Comparison of ENCODE assay signal across 22 cellular contexts in genomic region chrX:11580789-11581188, GRCh38.
"Had no signal": no experiment of that assay in that cellular context is flagged by ENCODE, and none has a peak within 500 bp of the region (broad histone marks: within the 10 kb centered on the region; RNA-seq: fewer than 3 reads in every experiment).

No MANE protein-coding gene starts in this region.

- H3K27me3 ChIP-seq: MG63, Peyer's patch had no signal

- H3K9me3 Mint-ChIP-seq: activated CD8-positive, alpha-beta T cell treated with anti-CD3 and anti-CD28 coated beads for 36 hours; T-helper 1 cell treated with Interleukin-12 subunit alpha and Interleukin-12 subunit beta and Interleukin-4 antibody, amounts not matched to agents 30 μg/mL and 1 μg/mL, for 36 hours had no signal

- ATAC-seq: activated CD4-positive, CD25-positive, alpha-beta regulatory T cell treated with anti-CD3 and anti-CD28 coated beads, Interleukin-2, amount 50 U/mL, for 24 hours; activated CD8-positive, alpha-beta T cell treated with anti-CD3 and anti-CD28 coated beads for 36 hours; activated T-cell treated with anti-CD3 and anti-CD28 coated beads, Interleukin-2, amount 50 U/mL, for 72 hours had no signal

- H3K9ac ChIP-seq: KMS-11 had no signal

- H3K4me2 ChIP-seq: KMS-11 had no signal

- H3K36me3 ChIP-seq: breast epithelium, MG63, Peyer's patch had no signal

- H3K9me3 ChIP-seq: breast epithelium, MG63, Peyer's patch had no signal

- H3K4me3 Mint-ChIP-seq: activated CD8-positive, alpha-beta T cell treated with anti-CD3 and anti-CD28 coated beads for 36 hours; activated T-cell treated with anti-CD3 and anti-CD28 coated beads, Interleukin-2, amount 50 U/mL, for 72 hours; T-helper 1 cell treated with Interleukin-12 subunit alpha and Interleukin-12 subunit beta and Interleukin-4 antibody, amounts not matched to agents 30 μg/mL and 1 μg/mL, for 36 hours had no signal

- H3K4me1 ChIP-seq: breast epithelium, Peyer's patch had no signal

- DNase-seq: activated CD4-positive, alpha-beta T cell treated with anti-CD3 and anti-CD28 coated beads for 4 hours; activated CD8-positive, alpha-beta memory T cell treated with anti-CD3 and anti-CD28 coated beads, Interleukin-2, amount 50 U/mL, for 4 hours; activated CD8-positive, alpha-beta T cell treated with anti-CD3 and anti-CD28 coated beads for 36 hours; activated naive CD4-positive, alpha-beta T cell treated with anti-CD3 and anti-CD28 coated beads, Interleukin-2, amount 50 U/mL, for 16 hours; activated T-cell treated with anti-CD3 and anti-CD28 coated beads, Interleukin-2, amount 50 U/mL, for 72 hours; aorta; caudate nucleus; MV-4-11; NCI-H1436; NCI-H1694 treated with DMSO at 0.1 percent for 48 hours; NCI-H2029 treated with DMSO at 0.1 percent for 48 hours; NCI-H2171; NCI-H2227 treated with DMSO at 0.1 percent for 48 hours; NCI-H446 treated with DMSO at 0.1 percent for 48 hours; NK-92 treated with Interleukin-12 subunit alpha and Interleukin-12 subunit beta, amount 100 ng/mL, for 24 hours; Peyer's patch; SHP77 had no signal

- H3K27ac ChIP-seq: breast epithelium, KMS-11, Peyer's patch had no signal

- H3K4me3 ChIP-seq: breast epithelium, MG63, Peyer's patch had no signal

- H3K27ac Mint-ChIP-seq: activated CD8-positive, alpha-beta T cell treated with anti-CD3 and anti-CD28 coated beads for 36 hours; activated T-cell treated with anti-CD3 and anti-CD28 coated beads, Interleukin-2, amount 50 U/mL, for 72 hours; T-helper 1 cell treated with Interleukin-12 subunit alpha and Interleukin-12 subunit beta and Interleukin-4 antibody, amounts not matched to agents 30 μg/mL and 1 μg/mL, for 36 hours had no signal
